In the genomic region with DNA sequence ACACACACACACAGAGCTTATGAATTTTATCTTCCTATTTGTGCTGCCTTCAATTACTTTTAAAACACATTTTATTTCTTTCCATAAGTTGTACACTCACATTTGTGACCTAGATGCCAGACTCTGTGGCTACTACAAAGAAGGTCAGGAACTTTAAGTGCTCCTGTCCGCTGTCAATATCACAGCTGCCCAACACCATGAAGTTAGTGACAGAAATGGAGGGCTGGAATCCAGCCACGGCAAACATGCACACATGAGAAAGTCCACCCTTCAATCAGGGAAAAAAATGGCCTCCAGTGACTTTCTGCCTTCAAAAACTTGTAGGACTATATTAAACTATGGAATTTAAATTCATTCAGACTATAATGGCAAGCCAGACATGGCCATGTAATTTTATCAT, we compare ENCODE assay signal across 15 cellular contexts.
"Had no signal": no experiment of that assay in that cellular context is flagged by ENCODE, and none has a peak within 500 bp of the region (broad histone marks: within the 10 kb centered on the region; RNA-seq: fewer than 3 reads in every experiment).

No MANE protein-coding gene starts in this region.

- H3K36me3 ChIP-seq: tibial nerve, vagina had no signal

- H3K27me3 Mint-ChIP-seq: activated CD4-positive, alpha-beta T cell treated with anti-CD3 and anti-CD28 coated beads, Interleukin-2, amount 10 ng/mL, durations not matched to agents 24 days and 14 days; activated naive CD8-positive, alpha-beta T cell treated with anti-CD3 and anti-CD28 coated beads, Interleukin-2, amount 10 ng/mL, durations not matched to agents 7 days and 5 days had no signal

- H3K4me3 Mint-ChIP-seq: activated CD4-positive, alpha-beta T cell treated with anti-CD3 and anti-CD28 coated beads, Interleukin-2, amount 10 ng/mL, durations not matched to agents 24 days and 14 days; activated CD8-positive, alpha-beta T cell treated with anti-CD3 and anti-CD28 coated beads, Interleukin-2, amount 10 ng/mL, durations not matched to agents 7 days and 5 days; activated naive CD8-positive, alpha-beta T cell treated with anti-CD3 and anti-CD28 coated beads, Interleukin-2, amount 10 ng/mL, durations not matched to agents 7 days and 5 days; activated T-cell treated with anti-CD3 and anti-CD28 coated beads, Interleukin-2, amount 50 U/mL, for 72 hours; neural crest cell; stimulated activated memory B cell treated with anti-CD40 and anti-IgM and Interleukin-4, amounts not matched to agents 10 μg/mL and 1 μg/mL and 100 μg/mL, for 72 hours had no signal

- H3K4me1 ChIP-seq: psoas muscle, tibial nerve, vagina had no signal

- H3K4me1 Mint-ChIP-seq: activated CD4-positive, alpha-beta T cell treated with anti-CD3 and anti-CD28 coated beads, Interleukin-2, amount 10 ng/mL, durations not matched to agents 24 days and 14 days; activated naive CD8-positive, alpha-beta T cell treated with anti-CD3 and anti-CD28 coated beads, Interleukin-2, amount 10 ng/mL, durations not matched to agents 7 days and 5 days; stimulated activated memory B cell treated with anti-CD40 and anti-IgM and Interleukin-4, amounts not matched to agents 10 μg/mL and 1 μg/mL and 100 μg/mL, for 72 hours had no signal

- DNase-seq: activated CD4-positive, CD25-positive, alpha-beta regulatory T cell; activated CD8-positive, alpha-beta memory T cell treated with anti-CD3 and anti-CD28 coated beads, Interleukin-2, amount 50 U/mL, for 48 hours; activated CD8-positive, alpha-beta T cell treated with anti-CD3 and anti-CD28 coated beads, Interleukin-2, amount 10 ng/mL, durations not matched to agents 7 days and 5 days; activated gamma-delta T cell treated with Interleukin-2 at 50 U/mL for 16 hours; activated naive CD8-positive, alpha-beta T cell treated with anti-CD3 and anti-CD28 coated beads, Interleukin-2, amount 10 ng/mL, durations not matched to agents 7 days and 5 days; kidney; psoas muscle; stimulated activated CD4-positive, alpha-beta T cell treated with anti-CD3 and anti-CD28 coated beads, Interleukin-2, amount 100 ng/mL, for 48 hours had no signal

- H3K9me3 Mint-ChIP-seq: activated CD4-positive, alpha-beta T cell treated with anti-CD3 and anti-CD28 coated beads, Interleukin-2, amount 10 ng/mL, durations not matched to agents 24 days and 14 days; activated naive CD8-positive, alpha-beta T cell treated with anti-CD3 and anti-CD28 coated beads, Interleukin-2, amount 10 ng/mL, durations not matched to agents 7 days and 5 days; activated T-cell treated with anti-CD3 and anti-CD28 coated beads, Interleukin-2, amount 50 U/mL, for 72 hours; neural crest cell; stimulated activated memory B cell treated with anti-CD40 and anti-IgM and Interleukin-4, amounts not matched to agents 10 μg/mL and 1 μg/mL and 100 μg/mL, for 72 hours had no signal

- H3K36me3 Mint-ChIP-seq: activated naive CD8-positive, alpha-beta T cell treated with anti-CD3 and anti-CD28 coated beads, Interleukin-2, amount 10 ng/mL, durations not matched to agents 7 days and 5 days; stimulated activated memory B cell treated with anti-CD40 and anti-IgM and Interleukin-4, amounts not matched to agents 10 μg/mL and 1 μg/mL and 100 μg/mL, for 72 hours had no signal

- H3K4me3 ChIP-seq: lung, tibial nerve, vagina had no signal

- H3K27ac ChIP-seq: psoas muscle, tibial nerve, vagina had no signal

- H3K9me3 ChIP-seq: psoas muscle, tibial nerve, vagina had no signal

- H3K27ac Mint-ChIP-seq: activated CD4-positive, alpha-beta T cell treated with anti-CD3 and anti-CD28 coated beads, Interleukin-2, amount 10 ng/mL, durations not matched to agents 24 days and 14 days; activated CD8-positive, alpha-beta T cell treated with anti-CD3 and anti-CD28 coated beads, Interleukin-2, amount 10 ng/mL, durations not matched to agents 7 days and 5 days; activated naive CD8-positive, alpha-beta T cell treated with anti-CD3 and anti-CD28 coated beads, Interleukin-2, amount 10 ng/mL, durations not matched to agents 7 days and 5 days; activated T-cell treated with anti-CD3 and anti-CD28 coated beads, Interleukin-2, amount 50 U/mL, for 72 hours; stimulated activated memory B cell treated with anti-CD40 and anti-IgM and Interleukin-4, amounts not matched to agents 10 μg/mL and 1 μg/mL and 100 μg/mL, for 72 hours had no signal

- H3K27me3 ChIP-seq: tibial nerve, vagina had no signal
